8 cellular contexts compared by ENCODE assay signal in the genomic region with DNA sequence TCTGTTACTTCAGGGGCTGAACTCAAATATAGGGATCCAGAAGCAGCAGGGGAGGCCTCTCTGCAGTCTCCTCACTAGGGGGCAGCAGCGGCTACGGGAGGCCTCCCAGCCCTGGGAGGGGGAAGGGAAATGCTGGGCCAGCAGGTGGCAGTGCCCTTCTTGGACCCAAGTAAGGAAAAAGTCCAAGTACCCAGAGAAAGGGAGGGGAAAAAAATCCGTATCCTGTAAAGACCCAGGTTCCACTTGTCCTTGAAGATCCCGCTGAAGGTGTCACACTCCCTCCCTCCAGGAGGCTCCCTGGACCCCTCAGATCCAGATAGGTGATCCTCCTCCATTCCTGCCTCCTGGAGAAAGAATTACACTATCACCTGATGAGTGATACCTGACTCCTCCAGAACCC. TPM values are rescaled to one million over a fixed set of nuclear protein-coding genes. Genes with fewer than 3 reads are reported as not detected.
DNase-seq lines count a peak whose midpoint lies in the region; ATAC-seq and TF ChIP-seq lines count a peak whose summit lies in the region.

No MANE protein-coding gene starts in this region.

- H3K79me2 ChIP-seq in GM23338 (replicated peaks; ENCODE audit: insufficient read depth), result no peaks in the 10 kb centered on the region

- H3K4me3 Mint-ChIP-seq in GM23338, result no peak overlapping the region

- no peaks in the 10 kb centered on the region for H3K36me3 Mint-ChIP-seq in GM23338 (ENCODE audit: low read depth)

- no peak overlapping the region for H2AFZ ChIP-seq in GM23338

- H3K36me3 ChIP-seq in GM23338 (ENCODE audit: insufficient read depth), result no peaks in the 10 kb centered on the region

- H3K4me2 ChIP-seq in GM23338, result no peak overlapping the region

- no peaks in the 10 kb centered on the region for H3K9me3 Mint-ChIP-seq in GM23338

- peak; percentile 99 to 100 for TF ChIP-seq CTCF in GM23338 (conservative IDR thresholded peaks at IDR 0.05; ENCODE audit: low read depth in 2 of 2)

- H3K27ac Mint-ChIP-seq in GM23338, result no peak overlapping the region

- ATAC-seq in GM23338, result peak; percentile 86
- peak; percentile 63 to 71 for ATAC-seq in activated CD4-positive, CD25-positive, alpha-beta regulatory T cell treated with anti-CD3 and anti-CD28 coated beads, Interleukin-2, amount 50 U/mL, for 24 hours
- no peak for ATAC-seq in GM18498 (IDR thresholded peaks at IDR 0.05; ENCODE audit: unreplicated experiment)

- H3K4me1 Mint-ChIP-seq in GM23338, result peaks cover 23% of the 10 kb centered on the region

- H3K4me3 ChIP-seq in GM23338, result no peak overlapping the region

- H4K20me1 ChIP-seq in GM23338 (replicated peaks; ENCODE audit: insufficient read depth), result no peaks in the 10 kb centered on the region

- peaks cover 8% of the 10 kb centered on the region for H3K4me1 ChIP-seq in GM23338 (ENCODE audit: insufficient read depth)

- peaks cover 24% of the 10 kb centered on the region for H3K27me3 Mint-ChIP-seq in GM23338 (ENCODE audit: insufficient read depth, low read depth, poor library complexity)

- H3K27me3 ChIP-seq in GM23338 (ENCODE audit: insufficient read depth), result no peaks in the 10 kb centered on the region

- peak; percentile 92 for DNase-seq in Ammon's horn (ENCODE audit: low spot score)
- DNase-seq in GM23338 (ENCODE audit: low spot score), result peak; percentile 94
- peak; percentile 42 for DNase-seq in NCI-H446 treated with DMSO at 0.1 percent for 48 hours (lab: John Stamatoyannopoulos, UW)
- peak in 58 of 61 donors; percentile 17 to 86 (median 68) for DNase-seq in caudate nucleus (lab: John Stamatoyannopoulos, UW)
- peak; percentile 81 for DNase-seq in kidney tubule cell (ENCODE audit: low spot score)
- peak; percentile 71 to 78 for DNase-seq in stimulated activated CD4-positive, alpha-beta T cell treated with anti-CD3 and anti-CD28 coated beads, Interleukin-4, amount 100 ng/mL, for 48 hours (ENCODE audit: low read depth in 2 of 2)

- no peaks in the 10 kb centered on the region for H3F3A ChIP-seq in GM23338 (replicated peaks; ENCODE audit: low read depth)

- no peaks in the 10 kb centered on the region for H3K9me2 ChIP-seq in GM23338 (ENCODE audit: insufficient read depth)

- H3K27ac ChIP-seq in GM23338 (ENCODE audit: low read depth) (no peak overlapping the region), caudate nucleus (ENCODE audit: low read depth, low read length) (no peak overlapping the region)

TF ChIP-seq in GM23338, 12 proteins besides CTCF, POLR2A, EP300 and RAD21:
- TF ChIP-seq REST (IDR thresholded peaks at IDR 0.05; ENCODE audit: unreplicated experiment), result no peak
- TF ChIP-seq, protein P1, sequence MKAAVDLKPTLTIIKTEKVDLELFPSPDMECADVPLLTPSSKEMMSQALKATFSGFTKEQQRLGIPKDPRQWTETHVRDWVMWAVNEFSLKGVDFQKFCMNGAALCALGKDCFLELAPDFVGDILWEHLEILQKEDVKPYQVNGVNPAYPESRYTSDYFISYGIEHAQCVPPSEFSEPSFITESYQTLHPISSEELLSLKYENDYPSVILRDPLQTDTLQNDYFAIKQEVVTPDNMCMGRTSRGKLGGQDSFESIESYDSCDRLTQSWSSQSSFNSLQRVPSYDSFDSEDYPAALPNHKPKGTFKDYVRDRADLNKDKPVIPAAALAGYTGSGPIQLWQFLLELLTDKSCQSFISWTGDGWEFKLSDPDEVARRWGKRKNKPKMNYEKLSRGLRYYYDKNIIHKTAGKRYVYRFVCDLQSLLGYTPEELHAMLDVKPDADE (IDR thresholded peaks at IDR 0.05), result no peak
- no peak for TF ChIP-seq EZH2phosphoT487 (IDR thresholded peaks at IDR 0.05; ENCODE audit: unreplicated experiment)
- TF ChIP-seq NANOG (IDR thresholded peaks at IDR 0.05; ENCODE audit: borderline replicate concordance), result no peak
- no peak for TF ChIP-seq CREB1 (CRISPR knock-in tag; IDR thresholded peaks at IDR 0.05; ENCODE audit: low read depth)
- no peak for TF ChIP-seq ZNF114 (CRISPR knock-in tag; IDR thresholded peaks at IDR 0.05)
- no peak for TF ChIP-seq ZNF331 (CRISPR knock-in tag; IDR thresholded peaks at IDR 0.05; ENCODE audit: low read depth)

RNA-seq across cellular contexts. Expression of gene NUAK2, which starts 14.1 kb away (rescaled TPM):
- 10.4 and 15.3 TPM in 2 replicates for total RNA-seq in GM23338 (2014; rRNA removed; shearing (Covaris generic))
- 7.7 and 7.8 TPM in 2 replicates for polyA plus RNA-seq in GM23338 (2016; fragmentation: Nextera tagmentation; extraction: Ambion mirVana)

RNA-seq across cellular contexts. Expression of gene KLHDC8A, which starts 21.0 kb away (rescaled TPM):
- 2.4 and 2.8 TPM in 2 replicates for total RNA-seq in GM23338 (2014; rRNA removed; shearing (Covaris generic))
- 1.3 and 1.7 TPM in 2 replicates for polyA plus RNA-seq in GM23338 (2016; fragmentation: Nextera tagmentation; extraction: Ambion mirVana)

Comparison
In these comparisons a context has a peak if more than half of its experiments do, and no peak if none do; other contexts are left out.
1. DNase-seq: peak in every context shown above with its lines; median percentile 94 in GM23338; 92 in Ammon's horn; 81 in kidney tubule cell; 74 in stimulated activated CD4-positive, alpha-beta T cell treated with anti-CD3 and anti-CD28 coated beads, Interleukin-4, amount 100 ng/mL, for 48 hours; 68 in caudate nucleus; 42 in NCI-H446 treated with DMSO at 0.1 percent for 48 hours.